In the genomic region with DNA sequence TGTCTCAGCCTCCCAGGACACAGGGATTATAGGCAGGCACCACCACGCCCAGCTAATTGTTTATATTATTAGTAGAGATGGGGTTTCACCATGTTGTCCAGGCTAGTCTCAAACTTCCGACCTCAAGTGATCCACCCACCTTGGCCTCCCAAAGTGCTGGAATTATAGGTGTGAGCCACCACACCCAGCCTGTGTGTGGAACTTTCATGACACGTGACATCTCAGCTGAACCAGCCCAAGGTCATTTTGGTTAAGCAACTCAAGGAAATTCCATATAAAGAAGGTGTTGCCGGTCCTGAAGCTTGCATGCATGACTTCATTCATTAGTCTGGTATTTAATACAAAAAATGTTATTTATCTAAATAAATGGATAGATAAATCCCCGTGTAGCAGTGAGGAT, we compare ENCODE assay signal across 38 cellular contexts.
"Had no signal": no experiment of that assay in that cellular context is flagged by ENCODE, and none has a peak within 500 bp of the region (broad histone marks: within the 10 kb centered on the region; RNA-seq: fewer than 3 reads in every experiment).

No MANE protein-coding gene starts in this region.

- H3K36me3 ChIP-seq: ascending aorta, cardiac muscle cell had no signal

- H3K9me3 Mint-ChIP-seq: activated B cell treated with CpG ODN at 0.5 μM for 24 hours; activated CD4-positive, alpha-beta memory T cell treated with anti-CD3 and anti-CD28 coated beads for 36 hours; activated naive CD4-positive, alpha-beta T cell treated with anti-CD3 and anti-CD28 coated beads, Interleukin-2, amount 10 ng/mL, durations not matched to agents 7 days and 5 days; activated naive CD4-positive, alpha-beta T cell treated with anti-CD3 and anti-CD28 coated beads, Interleukin-2, amount 50 U/mL, for 24 hours; activated naive CD8-positive, alpha-beta T cell treated with anti-CD3 and anti-CD28 coated beads, Interleukin-2, amount 50 U/mL, for 24 hours; activated T-cell treated with anti-CD3 and anti-CD28 coated beads, Interleukin-2, amount 50 U/mL, for 4 hours; activated T-cell treated with anti-CD3 and anti-CD28 coated beads, Interleukin-2, amount 50 U/mL, for 72 hours; activated T-helper 1 cell treated with anti-CD3 and anti-CD28 coated beads, Interleukin-12 subunit alpha, Interleukin-12 subunit beta, Interleukin-2, Interleukin-4 antibody, amounts not matched to agents 30 ng/mL and 10 ng/mL and 1 ng/mL, durations not matched to agents 14 hours and 24 hours and 36 hours; activated T-helper 17 cell treated with anti-CD3 and anti-CD28 coated beads, Interleukin-2, amount 50 U/mL, for 72 hours; central memory CD8-positive, alpha-beta T cell; T-helper 1 cell treated with Interleukin-12 subunit alpha and Interleukin-12 subunit beta and Interleukin-4 antibody, amounts not matched to agents 30 μg/mL and 1 μg/mL, for 36 hours had no signal

- FAIRE-seq: bronchial epithelial cell, TTC549 had no signal

- H3K4me1 Mint-ChIP-seq: activated B cell treated with CpG ODN at 0.5 μM for 24 hours; activated CD4-positive, alpha-beta T cell treated with anti-CD3 and anti-CD28 coated beads, Interleukin-2, amount 10 ng/mL, durations not matched to agents 24 days and 14 days; activated naive CD4-positive, alpha-beta T cell treated with anti-CD3 and anti-CD28 coated beads, Interleukin-2, amount 10 ng/mL, durations not matched to agents 7 days and 5 days; activated naive CD4-positive, alpha-beta T cell treated with anti-CD3 and anti-CD28 coated beads, Interleukin-2, amount 50 U/mL, for 24 hours; activated naive CD8-positive, alpha-beta T cell treated with anti-CD3 and anti-CD28 coated beads, Interleukin-2, amount 10 ng/mL, durations not matched to agents 7 days and 5 days; activated T-helper 17 cell treated with anti-CD3 and anti-CD28 coated beads, Interleukin-2, amount 50 U/mL, for 72 hours; central memory CD8-positive, alpha-beta T cell had no signal

- H3K27ac ChIP-seq: ascending aorta, cardiac muscle cell, VCaP had no signal

- ATAC-seq: activated CD8-positive, alpha-beta T cell treated with anti-CD3 and anti-CD28 coated beads for 36 hours; activated naive CD8-positive, alpha-beta T cell treated with anti-CD3 and anti-CD28 coated beads, Interleukin-2, amount 50 U/mL, for 24 hours; activated T-cell treated with anti-CD3 and anti-CD28 coated beads, Interleukin-2, amount 50 U/mL, for 4 hours; activated T-cell treated with anti-CD3 and anti-CD28 coated beads, Interleukin-2, amount 50 U/mL, for 72 hours; activated T-helper 17 cell treated with anti-CD3 and anti-CD28 coated beads, Interleukin-2, amount 50 U/mL, for 72 hours had no signal

- H3K27ac Mint-ChIP-seq: activated B cell treated with CpG ODN at 0.5 μM for 24 hours; activated CD4-positive, alpha-beta memory T cell treated with anti-CD3 and anti-CD28 coated beads for 36 hours; activated CD4-positive, alpha-beta T cell treated with anti-CD3 and anti-CD28 coated beads, Interleukin-2, amount 10 ng/mL, durations not matched to agents 24 days and 14 days; activated CD8-positive, alpha-beta T cell treated with anti-CD3 and anti-CD28 coated beads for 36 hours; activated naive CD4-positive, alpha-beta T cell treated with anti-CD3 and anti-CD28 coated beads, Interleukin-2, amount 10 ng/mL, durations not matched to agents 7 days and 5 days; activated naive CD4-positive, alpha-beta T cell treated with anti-CD3 and anti-CD28 coated beads, Interleukin-2, amount 50 U/mL, for 24 hours; activated naive CD8-positive, alpha-beta T cell; activated naive CD8-positive, alpha-beta T cell treated with anti-CD3 and anti-CD28 coated beads, Interleukin-2, amount 10 ng/mL, durations not matched to agents 7 days and 5 days; activated naive CD8-positive, alpha-beta T cell treated with anti-CD3 and anti-CD28 coated beads, Interleukin-2, amount 50 U/mL, for 24 hours; activated T-cell treated with anti-CD3 and anti-CD28 coated beads, Interleukin-2, amount 50 U/mL, for 72 hours; activated T-helper 1 cell treated with anti-CD3 and anti-CD28 coated beads, Interleukin-12 subunit alpha, Interleukin-12 subunit beta, Interleukin-2, Interleukin-4 antibody, amounts not matched to agents 30 ng/mL and 10 ng/mL and 1 ng/mL, durations not matched to agents 14 hours and 24 hours and 36 hours; activated T-helper 17 cell treated with anti-CD3 and anti-CD28 coated beads, Interleukin-2, amount 50 U/mL, for 72 hours; brain; T-helper 1 cell treated with Interleukin-12 subunit alpha and Interleukin-12 subunit beta and Interleukin-4 antibody, amounts not matched to agents 30 μg/mL and 1 μg/mL, for 36 hours; T-helper 2 cell treated with Interferon-gamma antibody and Interleukin-4, amounts not matched to agents 5 μg/mL and 100 μg/mL, for 36 hours had no signal

- H3K4me3 ChIP-seq: ascending aorta, cardiac muscle cell had no signal

- H3K4me3 Mint-ChIP-seq: activated B cell treated with CpG ODN at 0.5 μM for 24 hours; activated CD4-positive, alpha-beta memory T cell treated with anti-CD3 and anti-CD28 coated beads for 36 hours; activated CD4-positive, alpha-beta T cell treated with anti-CD3 and anti-CD28 coated beads, Interleukin-2, amount 10 ng/mL, durations not matched to agents 24 days and 14 days; activated CD8-positive, alpha-beta T cell treated with anti-CD3 and anti-CD28 coated beads for 36 hours; activated naive CD4-positive, alpha-beta T cell treated with anti-CD3 and anti-CD28 coated beads, Interleukin-2, amount 10 ng/mL, durations not matched to agents 7 days and 5 days; activated naive CD4-positive, alpha-beta T cell treated with anti-CD3 and anti-CD28 coated beads, Interleukin-2, amount 50 U/mL, for 24 hours; activated naive CD8-positive, alpha-beta T cell; activated naive CD8-positive, alpha-beta T cell treated with anti-CD3 and anti-CD28 coated beads, Interleukin-2, amount 10 ng/mL, durations not matched to agents 7 days and 5 days; activated naive CD8-positive, alpha-beta T cell treated with anti-CD3 and anti-CD28 coated beads, Interleukin-2, amount 50 U/mL, for 24 hours; activated T-cell treated with anti-CD3 and anti-CD28 coated beads, Interleukin-2, amount 50 U/mL, for 4 hours; activated T-cell treated with anti-CD3 and anti-CD28 coated beads, Interleukin-2, amount 50 U/mL, for 72 hours; activated T-helper 1 cell treated with anti-CD3 and anti-CD28 coated beads, Interleukin-12 subunit alpha, Interleukin-12 subunit beta, Interleukin-2, Interleukin-4 antibody, amounts not matched to agents 30 ng/mL and 10 ng/mL and 1 ng/mL, durations not matched to agents 14 hours and 24 hours and 36 hours; activated T-helper 17 cell treated with anti-CD3 and anti-CD28 coated beads, Interleukin-2, amount 50 U/mL, for 72 hours; brain; central memory CD8-positive, alpha-beta T cell; T-helper 1 cell treated with Interleukin-12 subunit alpha and Interleukin-12 subunit beta and Interleukin-4 antibody, amounts not matched to agents 30 μg/mL and 1 μg/mL, for 36 hours; T-helper 2 cell treated with Interferon-gamma antibody and Interleukin-4, amounts not matched to agents 5 μg/mL and 100 μg/mL, for 36 hours had no signal

- DNase-seq: activated B cell treated with CpG ODN at 0.5 μM for 24 hours; activated CD4-positive, alpha-beta memory T cell treated with anti-CD3 and anti-CD28 coated beads for 36 hours; activated CD4-positive, alpha-beta T cell treated with anti-CD3 and anti-CD28 coated beads for 4 hours; activated CD4-positive, alpha-beta T cell treated with anti-CD3 and anti-CD28 coated beads, Interleukin-2, amount 10 ng/mL, durations not matched to agents 24 days and 14 days; activated CD4-positive, alpha-beta T cell treated with anti-CD3 and anti-CD28 coated beads, Interleukin-2, amount 50 U/mL, for 1 hour; activated CD4-positive, alpha-beta T cell treated with anti-CD3 and anti-CD28 coated beads, Interleukin-2, amount 50 U/mL, for 4 hours; activated CD4-positive, CD25-positive, alpha-beta regulatory T cell treated with anti-CD3 and anti-CD28 coated beads, Interleukin-2, amount 50 U/mL, for 72 hours; activated CD8-positive, alpha-beta memory T cell treated with anti-CD3 and anti-CD28 coated beads, Interleukin-2, amount 50 U/mL, for 4 hours; activated CD8-positive, alpha-beta T cell treated with anti-CD3 and anti-CD28 coated beads for 36 hours; activated gamma-delta T cell; activated naive CD4-positive, alpha-beta T cell treated with anti-CD3 and anti-CD28 coated beads, Interleukin-2, amount 10 ng/mL, durations not matched to agents 7 days and 5 days; activated naive CD4-positive, alpha-beta T cell treated with Interleukin-2 at 50 U/mL for 16 hours; activated naive CD8-positive, alpha-beta T cell treated with anti-CD3 and anti-CD28 coated beads, Interleukin-2, amount 10 ng/mL, durations not matched to agents 7 days and 5 days; activated naive CD8-positive, alpha-beta T cell treated with anti-CD3 and anti-CD28 coated beads, Interleukin-2, amount 50 U/mL, for 24 hours; activated T-cell treated with anti-CD3 and anti-CD28 coated beads for 4 hours; activated T-cell treated with anti-CD3 and anti-CD28 coated beads, Interleukin-2, amount 50 U/mL, for 1 hour; activated T-cell treated with anti-CD3 and anti-CD28 coated beads, Interleukin-2, amount 50 U/mL, for 4 hours; activated T-cell treated with anti-CD3 and anti-CD28 coated beads, Interleukin-2, amount 50 U/mL, for 72 hours; amygdala; anterior cingulate cortex; caudate nucleus; cerebellar nuclear complex; T-helper 1 cell; T-helper 2 cell; T-helper 9 cell had no signal

- H3K27me3 ChIP-seq: ascending aorta, cardiac muscle cell had no signal

- H3K27me3 Mint-ChIP-seq: activated B cell treated with CpG ODN at 0.5 μM for 24 hours; activated naive CD4-positive, alpha-beta T cell treated with anti-CD3 and anti-CD28 coated beads, Interleukin-2, amount 50 U/mL, for 24 hours; brain had no signal

- H3K36me3 Mint-ChIP-seq: activated CD4-positive, alpha-beta memory T cell treated with anti-CD3 and anti-CD28 coated beads for 36 hours; activated naive CD4-positive, alpha-beta T cell treated with anti-CD3 and anti-CD28 coated beads, Interleukin-2, amount 10 ng/mL, durations not matched to agents 7 days and 5 days; activated naive CD4-positive, alpha-beta T cell treated with anti-CD3 and anti-CD28 coated beads, Interleukin-2, amount 50 U/mL, for 24 hours; activated naive CD8-positive, alpha-beta T cell; activated naive CD8-positive, alpha-beta T cell treated with anti-CD3 and anti-CD28 coated beads, Interleukin-2, amount 10 ng/mL, durations not matched to agents 7 days and 5 days; brain had no signal
